ENCODE assay signal across 8 cellular contexts in genomic region chr9:111759762-111760639, GRCh38. TPM values are rescaled to one million over a fixed set of nuclear protein-coding genes. Genes with fewer than 3 reads are reported as not detected.
DNase-seq lines count a peak whose midpoint lies in the region; ATAC-seq and TF ChIP-seq lines count a peak whose summit lies in the region.

No MANE protein-coding gene starts in this region.

- CTCF ChIA-PET in activated CD4-positive, alpha-beta T cell treated with anti-CD3 and anti-CD28 coated beads for 36 hours (lab: Charles Lee), result interaction anchor here (0.6 to 7.7 kb wide), 24 partner anchors 11 to 584 kb away, joined by 3 to 107 read pairs (median 4); no protein-coding TSS in a partner anchor

- H3K4me3 ChIP-seq in epithelial cell of esophagus (ENCODE audit: low read length), result no peak overlapping the region
- no peak overlapping the region for H3K4me3 ChIP-seq in thyroid gland (replicated peaks in 1 of 3)

- no peak overlapping the region for H3K4me3 Mint-ChIP-seq in activated CD4-positive, alpha-beta T cell treated with anti-CD3 and anti-CD28 coated beads for 36 hours

- intact Hi-C loops in activated CD4-positive, alpha-beta T cell treated with anti-CD3 and anti-CD28 coated beads for 36 hours (cut with DNase I, micrococcal nuclease), result loop anchor here (1.0 to 5.0 kb wide), 5 partner anchors 161 to 602 kb away; partner anchors contain the start of gene PTGR1 (in 1 of the 2)
- intact Hi-C loops in thyroid gland (cut with DNase I), result loop anchor here (5.0 kb wide), 2 partner anchors 312 to 322 kb away; no protein-coding TSS in a partner anchor

- WGBS in thyroid gland, 2 donors, result 77 to 85% methylated on average over 2 of the region's 2 CpGs

- H3K9me3 Mint-ChIP-seq in activated CD4-positive, alpha-beta T cell treated with anti-CD3 and anti-CD28 coated beads for 36 hours (ENCODE audit: low read depth), result no peaks in the 10 kb centered on the region

- no peaks in the 10 kb centered on the region for H3K9me3 ChIP-seq in thyroid gland

- H3K36me3 Mint-ChIP-seq in activated CD4-positive, alpha-beta T cell treated with anti-CD3 and anti-CD28 coated beads for 36 hours (ENCODE audit: low read depth), result no peaks in the 10 kb centered on the region

- TF ChIP-seq CTCF in VCaP (conservative IDR thresholded peaks at IDR 0.05), result peak; percentile 95
- TF ChIP-seq CTCF in epithelial cell of esophagus (IDR thresholded peaks at IDR 0.05; ENCODE audit: insufficient read depth, low read depth, low read length, missing control alignments), result peak; percentile 66
- peak in 5 of 6 experiments; percentile 30 to 66 (median 58) for TF ChIP-seq CTCF in thyroid gland (IDR thresholded peaks at IDR 0.05)

- ATAC-seq in activated CD4-positive, alpha-beta T cell treated with anti-CD3 and anti-CD28 coated beads for 36 hours, result peak; percentile 70
- ATAC-seq in HG02798 (IDR thresholded peaks at IDR 0.05; ENCODE audit: poor library complexity, unreplicated experiment), result peak; percentile 71

- H3K27ac Mint-ChIP-seq in activated CD4-positive, alpha-beta T cell treated with anti-CD3 and anti-CD28 coated beads for 36 hours, result peak overlapping the region; percentile 3

- no peaks in the 10 kb centered on the region for H3K27me3 ChIP-seq in thyroid gland

- POLR2A ChIA-PET in activated CD4-positive, alpha-beta T cell treated with anti-CD3 and anti-CD28 coated beads for 36 hours (lab: Charles Lee), result no interaction called here

- peaks cover 4% of the 10 kb centered on the region for H3K4me1 Mint-ChIP-seq in activated CD4-positive, alpha-beta T cell treated with anti-CD3 and anti-CD28 coated beads for 36 hours

- H3K27me3 Mint-ChIP-seq in activated CD4-positive, alpha-beta T cell treated with anti-CD3 and anti-CD28 coated beads for 36 hours, result no peaks in the 10 kb centered on the region

- no peak for TF ChIP-seq POLR2A in thyroid gland (IDR thresholded peaks at IDR 0.05)

- no peaks in the 10 kb centered on the region for H3K4me1 ChIP-seq in thyroid gland

- H3K27ac ChIP-seq in VCaP (no peak overlapping the region), thyroid gland (no peak overlapping the region)

- peak; percentile 57 for DNase-seq in activated CD4-positive, alpha-beta T cell treated with anti-CD3 and anti-CD28 coated beads for 36 hours
- no peak for DNase-seq in activated CD4-positive, alpha-beta T cell treated with anti-CD3 and anti-CD28 coated beads for 1 hour
- DNase-seq in NCI-H2196 treated with DMSO at 0.1 percent for 48 hours (lab: John Stamatoyannopoulos, UW; ENCODE audit: unreplicated experiment), result peak; percentile 58
- DNase-seq in epithelial cell of esophagus (ENCODE audit: low read depth), result peak; percentile 84
- DNase-seq in myocyte (ENCODE audit: low read depth), result peak; percentile 92
- peak; percentile 10 to 24 for DNase-seq in thyroid gland

- no peaks in the 10 kb centered on the region for H3K36me3 ChIP-seq in thyroid gland

RNA-seq across cellular contexts. Expression of gene SHOC1, which starts 34.7 kb away (rescaled TPM):
- not detected for total RNA-seq in activated CD4-positive, alpha-beta T cell treated with anti-CD3 and anti-CD28 coated beads for 36 hours
- total RNA-seq in myocyte (not detected in 2 replicates), thyroid gland (under 1 TPM in 1 of 4 donors, not detected in 3; 0.13 TPM)
- 0.10 TPM for polyA plus RNA-seq in myocyte (2012)
